6 cellular contexts compared by ENCODE assay signal in genomic region chr20:63941282-63942060, GRCh38.
DNase-seq lines count a peak whose midpoint lies in the region; ATAC-seq and TF ChIP-seq lines count a peak whose summit lies in the region.

No MANE protein-coding gene starts in this region.

- no peak for TF ChIP-seq CTCF in HL-60 (IDR thresholded peaks at IDR 0.05; ENCODE audit: insufficient read depth, low read length)

- peak; percentile 92 to 98 for DNase-seq in HL-60 (ENCODE audit: low read depth in 1 of 2, low spot score in 1 of 2)
- DNase-seq in activated CD8-positive, alpha-beta memory T cell treated with anti-CD3 and anti-CD28 coated beads, Interleukin-2, amount 50 U/mL, for 48 hours: peak; percentile 82
- DNase-seq in NCI-H446 (lab: John Stamatoyannopoulos, UW): no peak
- DNase-seq in NCI-H2227 (lab: John Stamatoyannopoulos, UW; ENCODE audit: unreplicated experiment): no peak

- no peak overlapping the region for H3K4me3 ChIP-seq in HL-60 (replicated peaks; ENCODE audit: insufficient read depth, low read length)
- H3K4me3 ChIP-seq in iPS-18c (ENCODE audit: insufficient read depth, low read depth, low read length): peak overlapping the region; percentile 55

- no peaks in the 10 kb centered on the region for H3K9me3 ChIP-seq in iPS-18c (ENCODE audit: control insufficient read depth, insufficient read depth, low read length)

- peak overlapping the region; percentile 58 for H3K27ac ChIP-seq in HL-60 (replicated peaks)

- H3K27me3 ChIP-seq in HL-60 (ENCODE audit: insufficient read depth, poor library complexity, severe bottlenecking): no peaks in the 10 kb centered on the region

- no peak for ATAC-seq in GM21381 (IDR thresholded peaks at IDR 0.05; ENCODE audit: unreplicated experiment)

Comparison
In these comparisons a context has a peak if more than half of its experiments do, and no peak if none do; other contexts are left out.
1. DNase-seq: peak in HL-60 (2 of 2) and activated CD8-positive, alpha-beta memory T cell treated with anti-CD3 and anti-CD28 coated beads, Interleukin-2, amount 50 U/mL, for 48 hours (single experiment); none in NCI-H446 (0 of 2) and NCI-H2227 (single experiment).